8 cellular contexts compared by ENCODE assay signal in genomic region chr12:68809190-68810026, GRCh38. TPM values are rescaled to one million over a fixed set of nuclear protein-coding genes. Genes with fewer than 3 reads are reported as not detected.
DNase-seq lines count a peak whose midpoint lies in the region; ATAC-seq, FAIRE-seq and TF ChIP-seq lines count a peak whose summit lies in the region.

No MANE protein-coding gene starts in this region.

- intact Hi-C loops in naive thymus-derived CD4-positive, alpha-beta T cell (cut with micrococcal nuclease): loop anchor here (2.0 to 5.0 kb wide), 11 partner anchors 37 to 929 kb away; partner anchors contain the start of genes CPM (in 2 of the 2), CPSF6 (in 1 of the 2) and RAB3IP (in 1 of the 2)

- H3K4me1 ChIP-seq in naive thymus-derived CD4-positive, alpha-beta T cell (ENCODE audit: control insufficient read depth in 2 of 2, insufficient read depth in 2 of 2, low read length in 2 of 2): peaks cover 3 to 13% of the 10 kb centered on the region in 2 donors

- H3K27me3 Mint-ChIP-seq in naive thymus-derived CD4-positive, alpha-beta T cell: no peaks in the 10 kb centered on the region

- CTCF ChIA-PET in naive thymus-derived CD4-positive, alpha-beta T cell (lab: Charles Lee): interaction anchor here (1.5 to 3.0 kb wide), 2 partner anchors 8 to 10 kb away, joined by 4 to 10 read pairs; no protein-coding TSS in a partner anchor

- ATAC-seq in naive thymus-derived CD4-positive, alpha-beta T cell: no peak
- ATAC-seq in HG03571 (IDR thresholded peaks at IDR 0.05; ENCODE audit: unreplicated experiment): no peak

- peak overlapping the region; percentile 94 for H3K27ac ChIP-seq in cingulate gyrus (ENCODE audit: low read depth, low read length)
- H3K27ac ChIP-seq in naive thymus-derived CD4-positive, alpha-beta T cell (ENCODE audit: low read depth, low read length): peak overlapping the region; percentile 96

- peak overlapping the region; percentile 87 to 100 (median 96) for H3K4me3 Mint-ChIP-seq in naive thymus-derived CD4-positive, alpha-beta T cell

- H3K4me1 Mint-ChIP-seq in naive thymus-derived CD4-positive, alpha-beta T cell: peaks cover 11 to 60% (median 42%) of the 10 kb centered on the region in 7 donors

- H3K9me3 ChIP-seq in naive thymus-derived CD4-positive, alpha-beta T cell (ENCODE audit: control insufficient read depth in 2 of 3, low read length in 3 of 3): no peaks in the 10 kb centered on the region

- in situ Hi-C loops in KBM-7 (cut with MboI; ENCODE audit: low pct_unique_long_range_greater_than_20kb, low sequenced_read_pairs): no loop called here

- peaks cover 0 to 21% (median under 1%) of the 10 kb centered on the region in 3 experiments for H3K36me3 ChIP-seq in naive thymus-derived CD4-positive, alpha-beta T cell (ENCODE audit: control insufficient read depth in 2 of 3, insufficient read depth in 3 of 3, low read length in 3 of 3)

- no peaks in the 10 kb centered on the region for H3K27me3 ChIP-seq in naive thymus-derived CD4-positive, alpha-beta T cell (ENCODE audit: control insufficient read depth in 2 of 2, insufficient read depth in 2 of 2, low read length in 2 of 2)

- FAIRE-seq in frontal cortex (lab: Jason Lieb, UNC): no peak

- H3K36me3 Mint-ChIP-seq in naive thymus-derived CD4-positive, alpha-beta T cell: peaks cover 0 to 38% (median 17%) of the 10 kb centered on the region in 5 donors

- POLR2A ChIA-PET in naive thymus-derived CD4-positive, alpha-beta T cell (lab: Charles Lee): interaction anchor here (0.6 to 3.2 kb wide), 9 partner anchors 13 to 1541 kb away, joined by 3 to 55 read pairs (median 4); partner anchors contain the start of genes CAND1, MDM1, NUP107 and RAP1B

- peak overlapping the region; percentile 96 to 100 (median 97) for H3K27ac Mint-ChIP-seq in naive thymus-derived CD4-positive, alpha-beta T cell

- DNase-seq in AG10803 (ENCODE audit: low read depth) (peak; percentile 38), KBM-7 (peak; percentile 36), retina (no peak), CD1c-positive myeloid dendritic cell (ENCODE audit: extremely low spot score) (no peak), frontal cortex (ENCODE audit: low spot score in 2 of 2) (no peak)
- no peak for DNase-seq in naive thymus-derived CD4-positive, alpha-beta T cell

- H3K9me3 Mint-ChIP-seq in naive thymus-derived CD4-positive, alpha-beta T cell: no peaks in the 10 kb centered on the region

- TF ChIP-seq CTCF in AG10803 (conservative IDR thresholded peaks at IDR 0.05; ENCODE audit: low read length): no peak

- peak overlapping the region; percentile 97 for H3K4me3 ChIP-seq in AG10803 (ENCODE audit: low read length)
- peak overlapping the region; percentile 79 for H3K4me3 ChIP-seq in naive thymus-derived CD4-positive, alpha-beta T cell (ENCODE audit: low read length)

RNA-seq across cellular contexts. Expression of gene MDM2, which starts 1.4 kb away (rescaled TPM):
- 100 to 1,000 TPM in 1 of 5 experiments, 10 to 100 TPM in 4; 77.8 to 271 (median 80.8) TPM for total RNA-seq in naive thymus-derived CD4-positive, alpha-beta T cell
- 10 to 100 TPM; 14.5 to 23.9 TPM for polyA plus RNA-seq in naive thymus-derived CD4-positive, alpha-beta T cell
- total RNA-seq in frontal cortex: 47.3 TPM

Comparison
In these comparisons a context has a peak if more than half of its experiments do, and no peak if none do; other contexts are left out.
1. DNase-seq: peak in AG10803 (single experiment) and KBM-7 (single experiment); none in naive thymus-derived CD4-positive, alpha-beta T cell (0 of 9), retina (single experiment), CD1c-positive myeloid dendritic cell (single experiment) and frontal cortex (0 of 2).